Comparison of ENCODE assay signal across 16 cellular contexts in genomic region chr5:66238435-66238834, GRCh38.
"Had no signal": no experiment of that assay in that cellular context is flagged by ENCODE, and none has a peak within 500 bp of the region (broad histone marks: within the 10 kb centered on the region; RNA-seq: fewer than 3 reads in every experiment).

No MANE protein-coding gene starts in this region.

- H3K9me3 ChIP-seq: breast epithelium had no signal

- H3K36me3 ChIP-seq: breast epithelium had no signal

- H3K4me1 Mint-ChIP-seq: activated naive CD4-positive, alpha-beta T cell treated with anti-CD3 and anti-CD28 coated beads, Interleukin-2, amount 50 U/mL, for 24 hours had no signal

- DNase-seq: activated CD4-positive, alpha-beta T cell treated with anti-CD3 and anti-CD28 coated beads for 4 hours; activated CD8-positive, alpha-beta memory T cell treated with anti-CD3 and anti-CD28 coated beads, Interleukin-2, amount 50 U/mL, for 4 hours; activated CD8-positive, alpha-beta T cell treated with anti-CD3 and anti-CD28 coated beads for 36 hours; aorta; caudate nucleus; NCI-H1105; NCI-H1436; NCI-H1694 treated with DMSO at 0.1 percent for 48 hours; NCI-H2081 treated with DMSO at 0.1 percent for 48 hours; NCI-H446 had no signal

- ATAC-seq: activated CD4-positive, CD25-positive, alpha-beta regulatory T cell treated with anti-CD3 and anti-CD28 coated beads, Interleukin-2, amount 50 U/mL, for 24 hours; activated CD8-positive, alpha-beta T cell treated with anti-CD3 and anti-CD28 coated beads for 36 hours had no signal

- H3K27ac ChIP-seq: breast epithelium, coronary artery had no signal

- H3K27me3 Mint-ChIP-seq: activated CD8-positive, alpha-beta T cell treated with anti-CD3 and anti-CD28 coated beads for 36 hours had no signal

- H3K27ac Mint-ChIP-seq: activated CD8-positive, alpha-beta T cell treated with anti-CD3 and anti-CD28 coated beads for 36 hours; activated naive CD4-positive, alpha-beta T cell treated with anti-CD3 and anti-CD28 coated beads, Interleukin-2, amount 50 U/mL, for 24 hours; T-helper 1 cell treated with Interleukin-12 subunit alpha and Interleukin-12 subunit beta and Interleukin-4 antibody, amounts not matched to agents 30 μg/mL and 1 μg/mL, for 36 hours had no signal

- H3K9me3 Mint-ChIP-seq: activated CD8-positive, alpha-beta T cell treated with anti-CD3 and anti-CD28 coated beads for 36 hours; activated naive CD4-positive, alpha-beta T cell treated with anti-CD3 and anti-CD28 coated beads, Interleukin-2, amount 50 U/mL, for 24 hours; T-helper 1 cell treated with Interleukin-12 subunit alpha and Interleukin-12 subunit beta and Interleukin-4 antibody, amounts not matched to agents 30 μg/mL and 1 μg/mL, for 36 hours had no signal

- H3K4me3 ChIP-seq: breast epithelium, coronary artery had no signal

- H3K4me3 Mint-ChIP-seq: activated CD8-positive, alpha-beta T cell treated with anti-CD3 and anti-CD28 coated beads for 36 hours; activated naive CD4-positive, alpha-beta T cell treated with anti-CD3 and anti-CD28 coated beads, Interleukin-2, amount 50 U/mL, for 24 hours; T-helper 1 cell treated with Interleukin-12 subunit alpha and Interleukin-12 subunit beta and Interleukin-4 antibody, amounts not matched to agents 30 μg/mL and 1 μg/mL, for 36 hours had no signal

- H3K27me3 ChIP-seq: breast epithelium had no signal

- FAIRE-seq: RCC 7860 had no signal

- H3K4me1 ChIP-seq: breast epithelium had no signal

- H3K36me3 Mint-ChIP-seq: activated naive CD4-positive, alpha-beta T cell treated with anti-CD3 and anti-CD28 coated beads, Interleukin-2, amount 50 U/mL, for 24 hours had no signal
